In the genomic region with DNA sequence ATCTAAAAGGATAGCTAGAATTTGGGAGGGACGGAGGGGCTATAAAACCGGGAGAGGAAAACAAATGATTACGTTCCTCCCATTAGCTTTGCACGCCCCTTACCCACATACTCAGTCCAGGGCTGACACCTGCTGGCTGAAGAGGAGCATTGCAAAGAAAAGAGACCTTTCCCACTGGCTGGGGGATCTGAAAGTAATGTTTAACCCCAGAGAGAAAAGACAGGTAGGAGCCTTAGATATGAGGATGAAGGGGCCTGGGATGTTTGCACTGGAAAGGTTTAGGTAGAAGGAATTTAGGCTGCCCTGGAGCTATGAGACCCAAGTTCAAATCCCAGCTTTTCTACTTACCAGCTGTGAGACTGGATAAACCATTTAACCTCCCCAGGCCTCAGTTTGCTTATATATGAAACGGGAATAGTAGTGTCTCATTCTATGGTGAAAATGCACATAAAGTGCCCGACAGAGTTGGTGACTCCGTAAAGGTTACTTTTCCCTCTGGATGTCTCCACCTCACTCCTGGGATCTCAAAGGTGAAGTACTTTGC, we compare ENCODE assay signal across 8 cellular contexts.
DNase-seq lines count a peak whose midpoint lies in the region; ATAC-seq and TF ChIP-seq lines count a peak whose summit lies in the region.

No MANE protein-coding gene starts in this region.

- no peaks in the 10 kb centered on the region for H3K36me3 Mint-ChIP-seq in activated naive CD8-positive, alpha-beta T cell treated with anti-CD3 and anti-CD28 coated beads, Interleukin-2, amount 10 ng/mL, durations not matched to agents 7 days and 5 days

- no peak overlapping the region for H3K4me3 Mint-ChIP-seq in activated naive CD8-positive, alpha-beta T cell treated with anti-CD3 and anti-CD28 coated beads, Interleukin-2, amount 10 ng/mL, durations not matched to agents 7 days and 5 days

- H3K4me1 ChIP-seq in heart right ventricle (no peaks in the 10 kb centered on the region), psoas muscle (no peaks in the 10 kb centered on the region)

- H3K9me3 ChIP-seq in heart right ventricle (no peaks in the 10 kb centered on the region), psoas muscle (no peaks in the 10 kb centered on the region)

- no peaks in the 10 kb centered on the region for H3K36me3 ChIP-seq in heart right ventricle
- no peaks in the 10 kb centered on the region for H3K36me3 ChIP-seq in psoas muscle (ENCODE audit: insufficient read depth in 1 of 2, low read depth in 1 of 2)

- no peak overlapping the region for H3K4me3 ChIP-seq in HL-60 (replicated peaks; ENCODE audit: insufficient read depth, low read length)
- H3K4me3 ChIP-seq in heart right ventricle: peak overlapping the region in 2 of 10 donors; percentile 15 to 19
- no peak overlapping the region for H3K4me3 ChIP-seq in psoas muscle

- H3K27me3 ChIP-seq in HL-60 (ENCODE audit: insufficient read depth, poor library complexity, severe bottlenecking) (no peaks in the 10 kb centered on the region), heart right ventricle (peaks cover 0 to 11% (median 0%) of the 10 kb centered on the region in 7 donors), psoas muscle (ENCODE audit: insufficient read depth in 3 of 3, low read length in 2 of 3) (no peaks in the 10 kb centered on the region)

- H3K27ac Mint-ChIP-seq in activated naive CD8-positive, alpha-beta T cell treated with anti-CD3 and anti-CD28 coated beads, Interleukin-2, amount 10 ng/mL, durations not matched to agents 7 days and 5 days: no peak overlapping the region

- H3K4me1 Mint-ChIP-seq in activated naive CD8-positive, alpha-beta T cell treated with anti-CD3 and anti-CD28 coated beads, Interleukin-2, amount 10 ng/mL, durations not matched to agents 7 days and 5 days: peaks cover 5% of the 10 kb centered on the region

- no peaks in the 10 kb centered on the region for H3K9me3 Mint-ChIP-seq in activated naive CD8-positive, alpha-beta T cell treated with anti-CD3 and anti-CD28 coated beads, Interleukin-2, amount 10 ng/mL, durations not matched to agents 7 days and 5 days

- TF ChIP-seq CTCF in HL-60 (IDR thresholded peaks at IDR 0.05; ENCODE audit: insufficient read depth, low read length) (peak; percentile 61), heart right ventricle (IDR thresholded peaks at IDR 0.05) (peak; percentile 67 to 95 (median 86)), psoas muscle (IDR thresholded peaks at IDR 0.05) (peak; percentile 75)

- no peak overlapping the region for H3K27ac ChIP-seq in HL-60 (replicated peaks)
- H3K27ac ChIP-seq in heart right ventricle: no peak overlapping the region
- H3K27ac ChIP-seq in psoas muscle: no peak overlapping the region

- peak; percentile 54 for DNase-seq in COLO829 (ENCODE audit: low spot score)
- peak; percentile 52 for DNase-seq in GM19240 (ENCODE audit: insufficient read length, low spot score)
- DNase-seq in HL-60 (ENCODE audit: low read depth in 1 of 2, low spot score in 1 of 2): peak in 1 of 2 experiments; percentile 46
- DNase-seq in NOMO-1 treated with DMSO at 0.1 percent for 48 hours (lab: John Stamatoyannopoulos, UW; ENCODE audit: unreplicated experiment): peak; percentile 49
- peak; percentile 48 for DNase-seq in activated naive CD8-positive, alpha-beta T cell treated with anti-CD3 and anti-CD28 coated beads, Interleukin-2, amount 10 ng/mL, durations not matched to agents 7 days and 5 days
- DNase-seq in heart right ventricle: peak; percentile 20 to 35
- peak in 1 of 2 donors; percentile 33 for DNase-seq in psoas muscle
- DNase-seq in activated effector memory CD4-positive, alpha-beta T cell treated with Interleukin-2 at 50 U/mL for 16 hours: no peak

- H3K27me3 Mint-ChIP-seq in activated naive CD8-positive, alpha-beta T cell treated with anti-CD3 and anti-CD28 coated beads, Interleukin-2, amount 10 ng/mL, durations not matched to agents 7 days and 5 days: peaks cover 3% of the 10 kb centered on the region

- WGBS in heart right ventricle, 2 donors: 23 to 24% methylated on average over 7 of the region's 7 CpGs
- 25 to 26% (median 26%) methylated on average over 7 of the region's 7 CpGs for WGBS in psoas muscle, 3 donors

- POLR2A ChIA-PET in activated naive CD8-positive, alpha-beta T cell treated with anti-CD3 and anti-CD28 coated beads, Interleukin-2, amount 10 ng/mL, durations not matched to agents 7 days and 5 days (lab: Charles Lee): no interaction called here

- intact Hi-C loops in heart right ventricle (cut with DNase I) (loop anchor here (1.0 to 10.0 kb wide), 8 partner anchors 467 to 1433 kb away; no protein-coding TSS in a partner anchor), psoas muscle (cut with DNase I) (loop anchor here (2.0 to 10.0 kb wide), 3 partner anchors 470 to 1433 kb away; a partner anchor contains a TSS)

- ATAC-seq in activated naive CD8-positive, alpha-beta T cell treated with anti-CD3 and anti-CD28 coated beads, Interleukin-2, amount 10 ng/mL, durations not matched to agents 7 days and 5 days (ENCODE audit: low read depth): no peak
- peak; percentile 55 to 86 (median 78) for ATAC-seq in heart right ventricle
- peak; percentile 28 to 64 (median 60) for ATAC-seq in psoas muscle
